Comparison of ENCODE assay signal across 8 cellular contexts in genomic region chr19:16325161-16325527, GRCh38. TPM values are rescaled to one million over a fixed set of nuclear protein-coding genes. Genes with fewer than 3 reads are reported as not detected.
DNase-seq lines count a peak whose midpoint lies in the region; ATAC-seq and TF ChIP-seq lines count a peak whose summit lies in the region.

No MANE protein-coding gene starts in this region.

- H3K27ac Mint-ChIP-seq in CD8-positive, alpha-beta T cell = peak overlapping the region; percentile 81
- peak overlapping the region; percentile 99 for H3K27ac Mint-ChIP-seq in memory B cell

- intact Hi-C loops in CD8-positive, alpha-beta T cell (cut with DNase I, micrococcal nuclease) = loop anchor here in 1 of 2 experiments (2.0 kb wide), 1 partner anchor 214 kb away; the partner anchor contains the start of gene RAB8A
- intact Hi-C loops in transverse colon (cut with DNase I; ENCODE audit: low total_unique reads) = loop anchor here (5.0 kb wide), 2 partner anchors 43 to 253 kb away; no protein-coding TSS in a partner anchor

- TF ChIP-seq EP300 in transverse colon (IDR thresholded peaks at IDR 0.05; ENCODE audit: low read depth) = no peak

- TF ChIP-seq CTCF in CD8-positive, alpha-beta T cell (IDR thresholded peaks at IDR 0.05) = no peak
- TF ChIP-seq CTCF in transverse colon (IDR thresholded peaks at IDR 0.05) = peak in 1 of 5 experiments; percentile 3

- H3K27me3 Mint-ChIP-seq in CD8-positive, alpha-beta T cell (ENCODE audit: low read depth) = no peaks in the 10 kb centered on the region
- H3K27me3 Mint-ChIP-seq in memory B cell = no peaks in the 10 kb centered on the region

- no peaks in the 10 kb centered on the region for H3K9me3 ChIP-seq in CD8-positive, alpha-beta T cell (ENCODE audit: low read length)
- no peaks in the 10 kb centered on the region for H3K9me3 ChIP-seq in SK-N-MC (ENCODE audit: low read depth, low read length)
- no peaks in the 10 kb centered on the region for H3K9me3 ChIP-seq in transverse colon

- peaks cover 36% of the 10 kb centered on the region for H3K4me1 ChIP-seq in CD8-positive, alpha-beta T cell (ENCODE audit: insufficient read depth, low read length)
- peaks cover 4 to 37% (median 23%) of the 10 kb centered on the region in 4 donors for H3K4me1 ChIP-seq in transverse colon

- peak overlapping the region; percentile 77 for H3K4me3 Mint-ChIP-seq in CD8-positive, alpha-beta T cell
- H3K4me3 Mint-ChIP-seq in memory B cell = peak overlapping the region; percentile 76

- CTCF ChIA-PET in CD8-positive, alpha-beta T cell (lab: Charles Lee) = interaction anchor here (1.0 to 10.9 kb wide), 4 partner anchors 47 to 78 kb away, joined by 3 to 200 read pairs (median 6); no protein-coding TSS in a partner anchor

- in situ Hi-C loops in transverse colon (cut with MboI; ENCODE audit: low pct_ligation_motif_present in 1 of 4, low pct_unique_long_range_greater_than_20kb in 1 of 4, low sequenced_read_pairs in 3 of 4) = no loop called here

- H3K27me3 ChIP-seq in CD8-positive, alpha-beta T cell (ENCODE audit: insufficient read depth, low read length) = no peaks in the 10 kb centered on the region
- H3K27me3 ChIP-seq in transverse colon = no peaks in the 10 kb centered on the region

- TF ChIP-seq POLR2A in transverse colon (IDR thresholded peaks at IDR 0.05) = no peak

- H3K4me1 Mint-ChIP-seq in CD8-positive, alpha-beta T cell (ENCODE audit: low read depth) = peaks cover 40% of the 10 kb centered on the region
- peaks cover 37% of the 10 kb centered on the region for H3K4me1 Mint-ChIP-seq in memory B cell

- WGBS in transverse colon (ENCODE audit: low coverage in 1 of 2), 2 donors = 4% methylated on average over 9 of the region's 52 CpGs; no CpG with 5 or more reads in 1 of the 2 donors

- H3K36me3 Mint-ChIP-seq in CD8-positive, alpha-beta T cell = peaks cover 41% of the 10 kb centered on the region
- peaks cover 35% of the 10 kb centered on the region for H3K36me3 Mint-ChIP-seq in memory B cell

- no peak for ATAC-seq in CD8-positive, alpha-beta T cell
- ATAC-seq in GM21737 (IDR thresholded peaks at IDR 0.05; ENCODE audit: unreplicated experiment) (peak; percentile 18), memory B cell (ENCODE audit: low read depth) (no peak)

- peak overlapping the region; percentile 60 for H3K9ac ChIP-seq in SK-N-MC (ENCODE audit: insufficient read length)

- peak overlapping the region; percentile 99 for H3K27ac ChIP-seq in CD8-positive, alpha-beta T cell (ENCODE audit: low read depth, low read length)
- H3K27ac ChIP-seq in SK-N-MC = no peak overlapping the region
- peak overlapping the region; percentile 69 for H3K27ac ChIP-seq in cingulate gyrus (ENCODE audit: low read depth, low read length)
- H3K27ac ChIP-seq in transverse colon = peak overlapping the region; percentile 84 to 92 (median 90)

- POLR2A ChIA-PET in CD8-positive, alpha-beta T cell (lab: Charles Lee) = interaction anchor here (0.6 to 28.6 kb wide), 31 partner anchors 8 to 303 kb away, joined by 3 to 2627 read pairs (median 6); partner anchors contain the start of genes AP1M1, FAM32A and MED26

- peak in 5 of 7 experiments; percentile 35 to 79 (median 62) for DNase-seq in CD8-positive, alpha-beta T cell
- DNase-seq in SK-N-MC (ENCODE audit: low read depth, low spot score) (no peak), memory B cell (ENCODE audit: low spot score in 2 of 2) (peak in 1 of 2 donors; percentile 63), transverse colon (peak; percentile 39), DMS153 (lab: John Stamatoyannopoulos, UW) (no peak), GM19238 (ENCODE audit: insufficient read length, low spot score) (no peak)

- peaks cover 36% of the 10 kb centered on the region for H3K36me3 ChIP-seq in CD8-positive, alpha-beta T cell (ENCODE audit: insufficient read depth, low read length)
- H3K36me3 ChIP-seq in SK-N-MC (ENCODE audit: insufficient read depth, low read length) = no peaks in the 10 kb centered on the region
- no peaks in the 10 kb centered on the region for H3K36me3 ChIP-seq in transverse colon

- peak overlapping the region; percentile 66 for H3K4me3 ChIP-seq in CD8-positive, alpha-beta T cell (ENCODE audit: low read depth, low read length)
- H3K4me3 ChIP-seq in SK-N-MC = peak overlapping the region; percentile 85
- peak overlapping the region; percentile 39 to 77 (median 62) for H3K4me3 ChIP-seq in transverse colon

- no peaks in the 10 kb centered on the region for H3K9me3 Mint-ChIP-seq in CD8-positive, alpha-beta T cell
- no peaks in the 10 kb centered on the region for H3K9me3 Mint-ChIP-seq in memory B cell

RNA-seq across cellular contexts. Expression of gene KLF2, which starts 0.5 kb away (rescaled TPM):
- 100 to 1,000 TPM; 817 to 847 TPM for total RNA-seq in CD8-positive, alpha-beta T cell
- total RNA-seq in transverse colon = 10 to 100 TPM; 19.9 to 74.4 (median 48.9) TPM

Comparison
In these comparisons a context has a peak if more than half of its experiments do, and no peak if none do; other contexts are left out.
1. DNase-seq: peak in CD8-positive, alpha-beta T cell (5 of 7) and transverse colon (single experiment); none in SK-N-MC (single experiment), DMS153 (single experiment) and GM19238 (single experiment).
2. RNA of gene KLF2, which starts 0.5 kb away (total RNA-seq): 817 to 847 TPM in CD8-positive, alpha-beta T cell; 19.9 to 74.4 TPM in transverse colon; every median in the first group is over 10 times any median in the second.
3. Peak in every context shown above with its lines, with median percentiles within 50 percentile points of each other: H3K4me3 ChIP-seq.